8 cellular contexts compared by ENCODE assay signal in the genomic region with DNA sequence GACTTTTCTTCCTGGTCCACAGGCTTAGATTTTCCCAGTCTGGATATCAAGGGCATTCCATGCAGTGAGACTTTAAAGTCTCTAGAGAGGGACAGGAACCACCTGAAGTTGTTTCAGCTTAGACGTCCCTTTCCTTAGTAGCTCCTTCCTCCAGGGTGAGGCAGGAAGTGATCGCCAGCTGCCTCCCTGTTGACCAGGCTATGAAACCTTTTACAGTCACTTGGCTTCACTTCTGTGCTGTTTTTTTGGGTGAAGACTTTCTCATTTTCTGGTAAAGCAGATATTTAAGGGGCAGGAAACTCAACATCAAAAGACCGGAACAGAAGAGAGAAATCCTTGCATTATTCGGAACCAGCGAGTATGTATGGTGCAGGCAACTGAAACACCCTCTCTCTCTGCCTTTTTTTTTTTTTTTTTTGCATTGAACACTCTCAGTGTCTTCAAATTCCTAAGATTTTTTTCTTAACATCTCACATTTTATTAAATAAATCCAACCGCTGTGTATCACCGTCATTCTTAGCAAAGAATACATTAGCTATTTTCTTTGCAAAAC.
DNase-seq lines count a peak whose midpoint lies in the region; ATAC-seq, FAIRE-seq and TF ChIP-seq lines count a peak whose summit lies in the region.
"Had no signal": no experiment of that assay in that cellular context is flagged by ENCODE, and none has a peak within 500 bp of the region (broad histone marks: within the 10 kb centered on the region; RNA-seq: fewer than 3 reads in every experiment).

No MANE protein-coding gene starts in this region.

- peak overlapping the region; percentile 28 for H3K4me2 ChIP-seq in osteoblast (ENCODE audit: insufficient read depth, low read length)

- no peaks in the 10 kb centered on the region for H3K9me3 ChIP-seq in osteoblast (ENCODE audit: low read depth, low read length)

- H3K36me3 ChIP-seq in osteoblast (ENCODE audit: insufficient read depth, low read length) = no peaks in the 10 kb centered on the region

- H3K79me2 ChIP-seq in osteoblast (ENCODE audit: insufficient read depth, low read length) = no peaks in the 10 kb centered on the region

- FAIRE-seq in D721Med (lab: Jason Lieb, UNC) = no peak
- FAIRE-seq: H54 had no signal

- H3K27me3 ChIP-seq in osteoblast (ENCODE audit: insufficient read depth, low read length) = no peaks in the 10 kb centered on the region

- peaks cover 67% of the 10 kb centered on the region for H3K4me1 ChIP-seq in osteoblast (ENCODE audit: insufficient read depth, low read length)

- peak overlapping the region; percentile 91 for H3K27ac ChIP-seq in osteoblast (ENCODE audit: low read depth, low read length)

- H3K4me3 ChIP-seq in GM12864 (ENCODE audit: low read depth, low read length) (no peak overlapping the region; the same call in 1 of the 2 replicates), osteoblast (ENCODE audit: insufficient read depth, low read length) (no peak overlapping the region)

- no peak overlapping the region for H2AFZ ChIP-seq in osteoblast (ENCODE audit: low read length)

- TF ChIP-seq CTCF in GM12864 (IDR thresholded peaks at IDR 0.05; ENCODE audit: low read depth, low read length, missing control alignments) (no peak), osteoblast (IDR thresholded peaks at IDR 0.05; ENCODE audit: extremely low read depth, low read depth, low read length) (no peak), D721Med (IDR thresholded peaks at IDR 0.05; ENCODE audit: insufficient read depth, missing control alignments) (no peak)

- DNase-seq in GM12864 (ENCODE audit: low read depth) (peak; percentile 58), LHCN-M2 (ENCODE audit: low read depth) (peak; percentile 29), amniotic epithelial cell (ENCODE audit: low read depth) (peak; percentile 15), osteoblast (ENCODE audit: insufficient read length, low spot score, missing footprints) (no peak), D721Med (ENCODE audit: insufficient read length, low spot score) (no peak), NCI-H1436 (lab: John Stamatoyannopoulos, UW) (no peak)

- ATAC-seq in HG03045 (IDR thresholded peaks at IDR 0.05; ENCODE audit: unreplicated experiment) = no peak

- no peaks in the 10 kb centered on the region for H4K20me1 ChIP-seq in osteoblast (ENCODE audit: insufficient read depth, low read length)

Comparison
In these comparisons a context has a peak if more than half of its experiments do, and no peak if none do; other contexts are left out.
1. DNase-seq: peak in GM12864 (single experiment), LHCN-M2 (single experiment) and amniotic epithelial cell (single experiment); none in osteoblast (single experiment), D721Med (single experiment) and NCI-H1436 (single experiment).